ENCODE assay signal across 23 cellular contexts in the genomic region with DNA sequence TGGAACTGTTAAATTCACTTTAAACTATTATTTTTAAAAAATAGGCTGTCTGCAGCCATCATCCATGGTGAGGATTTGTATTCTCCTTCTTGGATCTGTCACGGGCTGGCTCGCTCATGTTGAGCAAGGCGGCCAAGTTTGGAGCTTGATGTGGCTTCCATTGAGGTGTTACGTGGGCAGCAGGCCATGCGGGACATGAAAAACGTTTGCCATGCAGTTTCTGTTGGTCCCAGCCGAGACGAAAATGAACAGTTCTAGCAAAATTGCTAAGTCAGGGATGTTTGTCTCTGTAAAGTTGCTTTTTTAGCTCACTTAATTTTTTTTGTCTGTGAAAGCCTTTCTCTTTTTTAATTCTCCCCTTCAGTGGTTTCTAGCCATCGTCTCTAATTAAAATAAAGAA.
A peak's percentile ranks its signal among the peaks of the same experiment; 100 is the strongest.
DNase-seq lines count a peak whose midpoint lies in the region; ATAC-seq and TF ChIP-seq lines count a peak whose summit lies in the region.
"Had no signal": no experiment of that assay in that cellular context is flagged by ENCODE, and none has a peak within 500 bp of the region (broad histone marks: within the 10 kb centered on the region; RNA-seq: fewer than 3 reads in every experiment).

No MANE protein-coding gene starts in this region.

- intact Hi-C loops in activated CD8-positive, alpha-beta T cell treated with anti-CD3 and anti-CD28 coated beads for 36 hours (cut with micrococcal nuclease): no loop called here

- no peaks in the 10 kb centered on the region for H3K9me3 ChIP-seq in CD4-positive, CD25-positive, alpha-beta regulatory T cell (ENCODE audit: control insufficient read depth in 2 of 2, low read length in 2 of 2)
- H3K9me3 ChIP-seq in trophoblast cell (ENCODE audit: insufficient read depth, low read depth, low read length): no peaks in the 10 kb centered on the region
- H3K9me3 ChIP-seq: gastroesophageal sphincter, left lung, transverse colon had no signal

- no CpG with 5 or more reads among the region's 9 CpGs for WGBS in trophoblast cell (ENCODE audit: extremely low coverage, insufficient coverage, insufficient read length)

- H2BK12ac ChIP-seq in trophoblast cell (ENCODE audit: low read length): no peak overlapping the region

- H2AK5ac ChIP-seq in trophoblast cell (ENCODE audit: low read length): no peak overlapping the region

- no peaks in the 10 kb centered on the region for H3K27me3 Mint-ChIP-seq in CD4-positive, CD25-positive, alpha-beta regulatory T cell
- H3K27me3 Mint-ChIP-seq in activated CD8-positive, alpha-beta T cell treated with anti-CD3 and anti-CD28 coated beads for 36 hours: no peaks in the 10 kb centered on the region
- H3K27me3 Mint-ChIP-seq: activated CD4-positive, alpha-beta T cell treated with anti-CD3 and anti-CD28 coated beads, Interleukin-2, amount 10 ng/mL, durations not matched to agents 7 days and 5 days; dendritic cell treated with granulocyte-macrophage colony-stimulating factor and Interleukin-4, amounts not matched to agents 40 ng/mL and 50 ng/mL, for 4 days had no signal

- ATAC-seq in CD4-positive, CD25-positive, alpha-beta regulatory T cell (ENCODE audit: low read depth in 2 of 2): no peak
- ATAC-seq in activated CD8-positive, alpha-beta T cell treated with anti-CD3 and anti-CD28 coated beads for 36 hours: no peak
- no peak for ATAC-seq in GM21723 (IDR thresholded peaks at IDR 0.05; ENCODE audit: unreplicated experiment)
- ATAC-seq: activated naive CD4-positive, alpha-beta T cell treated with anti-CD3 and anti-CD28 coated beads, Interleukin-2, amount 50 U/mL, for 72 hours; gastroesophageal sphincter; GM23338; left lung; SK-N-SH treated with all-trans-retinoic acid at 6 μM for 48 hours had no signal

- H3K4me3 Mint-ChIP-seq in CD4-positive, CD25-positive, alpha-beta regulatory T cell: no peak overlapping the region
- no peak overlapping the region for H3K4me3 Mint-ChIP-seq in activated CD8-positive, alpha-beta T cell treated with anti-CD3 and anti-CD28 coated beads for 36 hours
- H3K4me3 Mint-ChIP-seq: activated CD4-positive, alpha-beta T cell treated with anti-CD3 and anti-CD28 coated beads, Interleukin-2, amount 10 ng/mL, durations not matched to agents 7 days and 5 days; dendritic cell treated with granulocyte-macrophage colony-stimulating factor and Interleukin-4, amounts not matched to agents 40 ng/mL and 50 ng/mL, for 4 days; GM23338; HFFc6; T-helper 2 cell treated with Interferon-gamma antibody and Interleukin-4, amounts not matched to agents 5 μg/mL and 100 μg/mL, for 36 hours had no signal

- no peak overlapping the region for H3K23ac ChIP-seq in trophoblast cell (ENCODE audit: low read length)

- H3K27ac Mint-ChIP-seq in CD4-positive, CD25-positive, alpha-beta regulatory T cell: peak overlapping the region; percentile 87 to 93 (median 90)
- no peak overlapping the region for H3K27ac Mint-ChIP-seq in activated CD8-positive, alpha-beta T cell treated with anti-CD3 and anti-CD28 coated beads for 36 hours
- H3K27ac Mint-ChIP-seq: activated naive CD4-positive, alpha-beta T cell treated with anti-CD3 and anti-CD28 coated beads, Interleukin-2, amount 50 U/mL, for 72 hours; dendritic cell treated with granulocyte-macrophage colony-stimulating factor and Interleukin-4, amounts not matched to agents 40 ng/mL and 50 ng/mL, for 4 days; GM23338; HFFc6; T-helper 2 cell treated with Interferon-gamma antibody and Interleukin-4, amounts not matched to agents 5 μg/mL and 100 μg/mL, for 36 hours had no signal

- H4K12ac ChIP-seq in trophoblast cell (ENCODE audit: low read depth, low read length): no peak overlapping the region

- no peak overlapping the region for H2BK5ac ChIP-seq in trophoblast cell (ENCODE audit: low read depth, low read length, poor library complexity)

- H4K91ac ChIP-seq in trophoblast cell (ENCODE audit: low read depth, low read length): no peak overlapping the region

- H3K36me3 ChIP-seq in CD4-positive, CD25-positive, alpha-beta regulatory T cell (ENCODE audit: control insufficient read depth, insufficient read depth, low read length): no peaks in the 10 kb centered on the region
- no peaks in the 10 kb centered on the region for H3K36me3 ChIP-seq in KMS-11 (ENCODE audit: insufficient read depth)
- H3K36me3 ChIP-seq in trophoblast cell (ENCODE audit: control insufficient read depth in 1 of 2, insufficient read depth in 2 of 2, low read length in 2 of 2): no peaks in the 10 kb centered on the region
- H3K36me3 ChIP-seq: gastroesophageal sphincter, left lung, transverse colon had no signal

- H3K4me3 ChIP-seq in CD4-positive, CD25-positive, alpha-beta regulatory T cell (ENCODE audit: low read depth, low read length): no peak overlapping the region
- H3K4me3 ChIP-seq in KMS-11 (IDR thresholded peaks at IDR 0.05; ENCODE audit: insufficient read depth, low read depth, low read length): no peak overlapping the region
- peak overlapping the region; percentile 30 for H3K4me3 ChIP-seq in trophoblast cell (ENCODE audit: low read depth, low read length)
- H3K4me3 ChIP-seq: gastroesophageal sphincter, GM23338, left lung, transverse colon had no signal

- H3K4me2 ChIP-seq in KMS-11 (peak overlapping the region; percentile 95), trophoblast cell (ENCODE audit: low read length) (no peak overlapping the region)
- H3K4me2 ChIP-seq: GM23338 had no signal

- no peaks in the 10 kb centered on the region for H3K79me1 ChIP-seq in trophoblast cell (ENCODE audit: low read length)

- H4K8ac ChIP-seq in trophoblast cell (ENCODE audit: low read depth, low read length): no peak overlapping the region

- peaks cover 66% of the 10 kb centered on the region for H3K4me1 ChIP-seq in CD4-positive, CD25-positive, alpha-beta regulatory T cell (ENCODE audit: control insufficient read depth, insufficient read depth, low read length, poor library complexity, severe bottlenecking)
- H3K4me1 ChIP-seq in KMS-11 (ENCODE audit: low read depth, poor library complexity, severe bottlenecking): peaks cover 100% of the 10 kb centered on the region
- H3K4me1 ChIP-seq in trophoblast cell (ENCODE audit: control insufficient read depth in 1 of 2, insufficient read depth in 2 of 2, low read length in 2 of 2): no peaks in the 10 kb centered on the region

- no peaks in the 10 kb centered on the region for H4K20me1 ChIP-seq in KMS-11 (ENCODE audit: insufficient read depth)

- H3K79me2 ChIP-seq in KMS-11 (ENCODE audit: insufficient read depth, low read depth) (peaks cover 87% of the 10 kb centered on the region), trophoblast cell (ENCODE audit: control insufficient read depth, insufficient read depth, low read length, poor library complexity) (no peaks in the 10 kb centered on the region)

- H3K27ac ChIP-seq in CD4-positive, CD25-positive, alpha-beta regulatory T cell (ENCODE audit: insufficient read depth, low read length, poor library complexity, severe bottlenecking): peak overlapping the region; percentile 6
- peak overlapping the region; percentile 99 for H3K27ac ChIP-seq in KMS-11
- no peak overlapping the region for H3K27ac ChIP-seq in trophoblast cell (ENCODE audit: low read depth, low read length)
- H3K27ac ChIP-seq: gastroesophageal sphincter, left lung, transverse colon, VCaP had no signal

- no peak overlapping the region for H3K18ac ChIP-seq in trophoblast cell (ENCODE audit: low read length)

- no peak overlapping the region for H3K4ac ChIP-seq in trophoblast cell (ENCODE audit: low read depth, low read length)

- DNase-seq in CD4-positive, CD25-positive, alpha-beta regulatory T cell: no peak
- DNase-seq in cerebellum (ENCODE audit: low spot score) (peak; percentile 49), trophoblast cell (no peak)
- DNase-seq in stimulated activated CD4-positive, alpha-beta T cell treated with anti-CD3 and anti-CD28 coated beads, Interleukin-2, amount 100 ng/mL, for 24 hours: no peak
- no peak for DNase-seq in activated CD8-positive, alpha-beta T cell treated with anti-CD3 and anti-CD28 coated beads for 36 hours
- DNase-seq: activated CD4-positive, alpha-beta T cell treated with anti-CD3 and anti-CD28 coated beads, Interleukin-2, amount 10 ng/mL, durations not matched to agents 7 days and 5 days; DMS153; HFFc6; hippocampal formation; left lung; mesenchymal stem cell; NCI-H1048; NCI-H1694; transverse colon had no signal

- POLR2A ChIA-PET in activated CD8-positive, alpha-beta T cell treated with anti-CD3 and anti-CD28 coated beads for 36 hours (lab: Charles Lee): no interaction called here

- H3K9ac ChIP-seq in KMS-11 (peak overlapping the region; percentile 67), trophoblast cell (ENCODE audit: low read length) (no peak overlapping the region)

- H3K9me3 Mint-ChIP-seq in CD4-positive, CD25-positive, alpha-beta regulatory T cell: peaks cover 0 to 1% (median 0%) of the 10 kb centered on the region in 7 donors
- no peaks in the 10 kb centered on the region for H3K9me3 Mint-ChIP-seq in activated CD8-positive, alpha-beta T cell treated with anti-CD3 and anti-CD28 coated beads for 36 hours
- H3K9me3 Mint-ChIP-seq: activated CD4-positive, alpha-beta T cell treated with anti-CD3 and anti-CD28 coated beads, Interleukin-2, amount 10 ng/mL, durations not matched to agents 7 days and 5 days; activated naive CD4-positive, alpha-beta T cell treated with anti-CD3 and anti-CD28 coated beads, Interleukin-2, amount 50 U/mL, for 72 hours; dendritic cell treated with granulocyte-macrophage colony-stimulating factor and Interleukin-4, amounts not matched to agents 40 ng/mL and 50 ng/mL, for 4 days; GM23338; HFFc6; T-helper 2 cell treated with Interferon-gamma antibody and Interleukin-4, amounts not matched to agents 5 μg/mL and 100 μg/mL, for 36 hours had no signal

- H2AFZ ChIP-seq in KMS-11 (ENCODE audit: low read depth): no peak overlapping the region
- H2AFZ ChIP-seq in trophoblast cell (ENCODE audit: insufficient read depth, low read length, poor library complexity): no peak overlapping the region
- H2AFZ ChIP-seq: GM23338 had no signal

- H3K36me3 Mint-ChIP-seq in CD4-positive, CD25-positive, alpha-beta regulatory T cell: peaks cover 24% of the 10 kb centered on the region
- peaks cover 9% of the 10 kb centered on the region for H3K36me3 Mint-ChIP-seq in activated CD8-positive, alpha-beta T cell treated with anti-CD3 and anti-CD28 coated beads for 36 hours (ENCODE audit: low read depth)

- no peak for TF ChIP-seq CTCF in KMS-11 (conservative IDR thresholded peaks at IDR 0.05; ENCODE audit: low read depth, low read length)
- no peak for TF ChIP-seq CTCF in activated CD8-positive, alpha-beta T cell treated with anti-CD3 and anti-CD28 coated beads for 36 hours (IDR thresholded peaks at IDR 0.05)

- H3K27me3 ChIP-seq in CD4-positive, CD25-positive, alpha-beta regulatory T cell (ENCODE audit: control insufficient read depth, insufficient read depth, low read length): no peaks in the 10 kb centered on the region
- no peaks in the 10 kb centered on the region for H3K27me3 ChIP-seq in KMS-11 (ENCODE audit: insufficient read depth, low read depth)
- H3K27me3 ChIP-seq in trophoblast cell (ENCODE audit: insufficient read depth, low read length): no peaks in the 10 kb centered on the region
- H3K27me3 ChIP-seq: gastroesophageal sphincter, left lung, transverse colon had no signal

- peaks cover 63 to 97% (median 79%) of the 10 kb centered on the region in 4 donors for H3K4me1 Mint-ChIP-seq in CD4-positive, CD25-positive, alpha-beta regulatory T cell
- H3K4me1 Mint-ChIP-seq in activated CD8-positive, alpha-beta T cell treated with anti-CD3 and anti-CD28 coated beads for 36 hours (ENCODE audit: low read depth): peaks cover 73% of the 10 kb centered on the region

- H3K14ac ChIP-seq in trophoblast cell (ENCODE audit: low read length): no peak overlapping the region

- H2BK120ac ChIP-seq in trophoblast cell (ENCODE audit: insufficient read depth, low read length, poor library complexity): no peak overlapping the region

- CTCF ChIA-PET in activated CD8-positive, alpha-beta T cell treated with anti-CD3 and anti-CD28 coated beads for 36 hours (lab: Charles Lee): interaction anchor here (1.1 to 1.6 kb wide), 3 partner anchors 11 to 65 kb away, joined by 3 to 5 read pairs (median 4); no protein-coding TSS in a partner anchor
